ENCODE assay signal across 20 cellular contexts in the genomic region with DNA sequence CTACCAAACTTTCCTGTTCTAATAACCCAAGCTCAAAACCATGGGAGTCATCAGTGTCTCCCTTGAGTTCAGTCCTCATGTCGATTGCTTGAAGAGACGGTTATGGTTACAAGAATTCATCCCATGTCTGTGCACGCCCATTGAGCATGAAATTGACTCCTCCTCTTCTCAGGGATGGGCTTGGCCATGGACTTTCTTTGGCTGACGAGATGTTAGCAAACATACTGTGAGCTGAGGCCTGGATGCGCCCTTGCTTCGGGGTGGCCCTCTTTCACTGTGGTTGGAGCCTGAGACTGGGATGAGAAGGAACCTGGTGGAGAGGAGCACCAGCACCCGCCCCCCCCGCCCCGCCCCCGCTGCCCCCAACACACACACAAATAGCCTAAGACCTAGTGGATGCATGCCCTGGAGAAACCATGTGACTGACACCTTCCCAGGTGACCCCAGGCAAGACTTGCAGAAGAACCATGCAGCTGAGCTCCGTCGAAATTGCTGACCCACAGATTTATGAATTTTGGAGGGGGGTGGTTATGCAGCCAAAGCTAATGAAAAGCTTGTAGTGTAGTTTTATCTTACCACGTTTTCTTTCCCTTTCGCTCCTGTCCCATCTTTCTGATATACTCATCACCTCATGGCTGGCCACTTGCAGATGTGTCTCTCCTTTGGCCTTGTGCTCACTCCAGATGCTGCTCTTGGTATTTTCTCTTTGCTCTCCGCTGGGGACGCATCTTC.
DNase-seq lines count a peak whose midpoint lies in the region; ATAC-seq, FAIRE-seq and TF ChIP-seq lines count a peak whose summit lies in the region.
"Had no signal": no experiment of that assay in that cellular context is flagged by ENCODE, and none has a peak within 500 bp of the region (broad histone marks: within the 10 kb centered on the region; RNA-seq: fewer than 3 reads in every experiment).

No MANE protein-coding gene starts in this region.

- H3K79me1 ChIP-seq in H9 (ENCODE audit: insufficient read depth, low read depth, low read length, poor library complexity, severe bottlenecking) (no peaks in the 10 kb centered on the region), neuronal stem cell (ENCODE audit: low read depth, low read length) (peaks cover 1% of the 10 kb centered on the region)

- no peak overlapping the region for H4K5ac ChIP-seq in H9 (ENCODE audit: insufficient read length, low read depth, low read length)

- no peaks in the 10 kb centered on the region for H3K23me2 ChIP-seq in H9 (ENCODE audit: insufficient read length, low read depth, low read length, poor library complexity, severe bottlenecking)

- H3K4me1 ChIP-seq in A549 (no peaks in the 10 kb centered on the region), H9 (ENCODE audit: insufficient read depth, low read length) (no peaks in the 10 kb centered on the region), neuronal stem cell (ENCODE audit: control insufficient read depth in 2 of 2, insufficient read depth in 1 of 2, low read depth in 1 of 2, low read length in 2 of 2) (peaks cover 3 to 7% of the 10 kb centered on the region in 2 donors)
- H3K4me1 ChIP-seq in naive thymus-derived CD4-positive, alpha-beta T cell (ENCODE audit: control insufficient read depth in 2 of 2, insufficient read depth in 2 of 2, low read length in 2 of 2), result no peaks in the 10 kb centered on the region
- H3K4me1 ChIP-seq: Caco-2, HAP-1 had no signal

- no peak overlapping the region for H2BK12ac ChIP-seq in H9 (ENCODE audit: insufficient read length, low read depth, low read length)
- no peak overlapping the region for H2BK12ac ChIP-seq in neuronal stem cell (ENCODE audit: low read length)

- POLR2A ChIA-PET in A549 (lab: Yijun Ruan, JAX), result no interaction called here
- POLR2A ChIA-PET in naive thymus-derived CD4-positive, alpha-beta T cell (lab: Charles Lee), result no interaction called here

- in situ Hi-C loops in GM13977 (cut with MboI; ENCODE audit: low pct_unique_long_range_greater_than_20kb, low sequenced_read_pairs, unreplicated experiment), result no loop called here

- FAIRE-seq in A549 (lab: Jason Lieb, UNC) (no peak), frontal cortex (lab: Jason Lieb, UNC) (no peak)
- FAIRE-seq: G401.6, GM12892, GM19239 had no signal

- intact Hi-C loops in naive thymus-derived CD4-positive, alpha-beta T cell (cut with micrococcal nuclease), result no loop called here

- H2AK5ac ChIP-seq in H9 (ENCODE audit: insufficient read length, low read length) (no peak overlapping the region), neuronal stem cell (ENCODE audit: low read depth, low read length) (no peak overlapping the region)

- H2BK5ac ChIP-seq in H9 (ENCODE audit: insufficient read length, low read length), result no peak overlapping the region
- no peak overlapping the region for H2BK5ac ChIP-seq in neuronal stem cell (ENCODE audit: low read length)

- TF ChIP-seq RAD21 in A549 (conservative IDR thresholded peaks at IDR 0.05 in 1 of 2, IDR thresholded peaks at IDR 0.05 in 1 of 2), result no peak

- H3K23ac ChIP-seq in H9 (ENCODE audit: insufficient read length, low read depth, low read length) (no peak overlapping the region), neuronal stem cell (ENCODE audit: low read depth, low read length, poor library complexity) (no peak overlapping the region)

- H3K27ac ChIP-seq in A549, result no peak overlapping the region
- no peak overlapping the region for H3K27ac ChIP-seq in H9 (ENCODE audit: insufficient read length, low read depth, low read length)
- H3K27ac ChIP-seq in neuronal stem cell (replicated peaks; ENCODE audit: low read length), result no peak overlapping the region
- H3K27ac ChIP-seq in naive thymus-derived CD4-positive, alpha-beta T cell (ENCODE audit: low read depth, low read length), result no peak overlapping the region
- H3K27ac ChIP-seq: BLaER1, C4-2B, GM23248 had no signal

- H3K9me3 ChIP-seq in A549, result no peaks in the 10 kb centered on the region
- H3K9me3 ChIP-seq in H9 (ENCODE audit: control insufficient read depth, low read depth, low read length), result no peaks in the 10 kb centered on the region
- peaks cover 0 to 3% of the 10 kb centered on the region in 2 donors for H3K9me3 ChIP-seq in neuronal stem cell (replicated peaks in 1 of 2; ENCODE audit: control insufficient read depth in 2 of 2, insufficient read depth in 1 of 2, low read depth in 1 of 2, low read length in 2 of 2)
- no peaks in the 10 kb centered on the region for H3K9me3 ChIP-seq in naive thymus-derived CD4-positive, alpha-beta T cell (ENCODE audit: control insufficient read depth in 2 of 3, low read length in 3 of 3)
- H3K9me3 ChIP-seq: HAP-1 had no signal

- H3K18ac ChIP-seq in H9 (ENCODE audit: insufficient read length, low read depth, low read length) (no peak overlapping the region), neuronal stem cell (ENCODE audit: low read length) (peak overlapping the region; percentile 15)

- no peak overlapping the region for H2BK20ac ChIP-seq in H9 (ENCODE audit: low read depth, low read length, poor library complexity, severe bottlenecking)

- no peak overlapping the region for H2AFZ ChIP-seq in H9 (ENCODE audit: low read length)
- no peak overlapping the region for H2AFZ ChIP-seq in neuronal stem cell (ENCODE audit: low read length)
- H2AFZ ChIP-seq: GM23248 had no signal

- H3T11ph ChIP-seq in H9 (ENCODE audit: low read length), result no peak overlapping the region

- TF ChIP-seq POLR2A in A549 (IDR thresholded peaks at IDR 0.05; ENCODE audit: low read length), result no peak

- CTCF ChIA-PET in A549 (lab: Yijun Ruan, JAX), result no interaction called here
- CTCF ChIA-PET in naive thymus-derived CD4-positive, alpha-beta T cell (lab: Charles Lee), result no interaction called here

- H4K91ac ChIP-seq in H9 (ENCODE audit: insufficient read length, low read depth, low read length) (no peak overlapping the region), neuronal stem cell (ENCODE audit: low read depth, low read length, poor library complexity) (no peak overlapping the region)

- H4K20me1 ChIP-seq in H9 (ENCODE audit: control insufficient read depth, insufficient read depth, insufficient read length), result peaks cover 3% of the 10 kb centered on the region
- H4K20me1 ChIP-seq: BLaER1 had no signal

- H3K4me3 ChIP-seq in A549, result no peak overlapping the region
- no peak overlapping the region for H3K4me3 ChIP-seq in neuronal stem cell (ENCODE audit: low read length in 2 of 2)
- no peak overlapping the region for H3K4me3 ChIP-seq in naive thymus-derived CD4-positive, alpha-beta T cell (ENCODE audit: low read length)
- H3K4me3 ChIP-seq: BLaER1, GM23248, HAP-1 had no signal

- no peak for TF ChIP-seq EP300 in A549 (IDR thresholded peaks at IDR 0.05)

- no peak overlapping the region for H4K8ac ChIP-seq in H9 (replicated peaks; ENCODE audit: insufficient read length, low read depth, low read length)
- no peak overlapping the region for H4K8ac ChIP-seq in neuronal stem cell (ENCODE audit: low read depth, low read length)

- H3K4me2 ChIP-seq in A549 (no peak overlapping the region), H9 (ENCODE audit: insufficient read depth, insufficient read length, low read length) (no peak overlapping the region), neuronal stem cell (ENCODE audit: insufficient read depth, low read length, poor library complexity, severe bottlenecking) (no peak overlapping the region)
- H3K4me2 ChIP-seq: BLaER1 had no signal

- H3K4me1 Mint-ChIP-seq in H9, result peaks cover 14 to 18% of the 10 kb centered on the region in 2 experiments
- no peaks in the 10 kb centered on the region for H3K4me1 Mint-ChIP-seq in naive thymus-derived CD4-positive, alpha-beta T cell
- H3K4me1 Mint-ChIP-seq: B cell; CD4-positive, CD25-positive, alpha-beta regulatory T cell had no signal

- H2BK15ac ChIP-seq in H9 (ENCODE audit: low read depth, low read length) (no peak overlapping the region), neuronal stem cell (ENCODE audit: low read length) (no peak overlapping the region)

- peaks cover 6 to 8% of the 10 kb centered on the region in 2 experiments for H3K9me3 Mint-ChIP-seq in H9
- peaks cover under 1 to 11% (median 6%) of the 10 kb centered on the region in 11 donors for H3K9me3 Mint-ChIP-seq in naive thymus-derived CD4-positive, alpha-beta T cell

- H3K14ac ChIP-seq in H9 (ENCODE audit: insufficient read depth, low read length) (no peak overlapping the region), neuronal stem cell (ENCODE audit: low read length) (no peak overlapping the region)

- H3K56ac ChIP-seq in H9 (ENCODE audit: insufficient read length, low read depth, low read length), result no peak overlapping the region

- no peak overlapping the region for H3K4ac ChIP-seq in H9 (ENCODE audit: low read depth, low read length)
- no peak overlapping the region for H3K4ac ChIP-seq in neuronal stem cell (ENCODE audit: low read length)

- H3K36me3 ChIP-seq in neuronal stem cell (replicated peaks in 1 of 2; ENCODE audit: control insufficient read depth in 2 of 2, insufficient read depth in 2 of 2, low read length in 2 of 2), result no peaks in the 10 kb centered on the region
- H3K36me3 ChIP-seq in naive thymus-derived CD4-positive, alpha-beta T cell (ENCODE audit: control insufficient read depth in 2 of 3, insufficient read depth in 3 of 3, low read length in 3 of 3), result no peaks in the 10 kb centered on the region
- H3K36me3 ChIP-seq: BLaER1, HAP-1 had no signal

- H3K79me2 ChIP-seq in H9 (ENCODE audit: insufficient read depth, low read length), result no peaks in the 10 kb centered on the region

- no peaks in the 10 kb centered on the region; the same call in 1 of the 2 replicates for H3K27me3 ChIP-seq in H9 (ENCODE audit: insufficient read depth, low read length)
- H3K27me3 ChIP-seq in neuronal stem cell (ENCODE audit: control insufficient read depth in 3 of 3, insufficient read depth in 3 of 3, low read depth in 1 of 3, low read length in 3 of 3), result no peaks in the 10 kb centered on the region
- no peaks in the 10 kb centered on the region for H3K27me3 ChIP-seq in naive thymus-derived CD4-positive, alpha-beta T cell (ENCODE audit: control insufficient read depth in 2 of 2, insufficient read depth in 2 of 2, low read length in 2 of 2)
- H3K27me3 ChIP-seq: BLaER1 had no signal

- no peak for ATAC-seq in A549
- ATAC-seq in naive thymus-derived CD4-positive, alpha-beta T cell, result no peak
- ATAC-seq: CD8-positive, alpha-beta T cell had no signal

- peaks cover 25% of the 10 kb centered on the region for H3K27me3 Mint-ChIP-seq in H9 (ENCODE audit: low read depth)
- H3K27me3 Mint-ChIP-seq in naive thymus-derived CD4-positive, alpha-beta T cell, result peaks cover 0 to 20% (median 6%) of the 10 kb centered on the region in 5 donors
- H3K27me3 Mint-ChIP-seq: B cell; CD4-positive, CD25-positive, alpha-beta regulatory T cell had no signal

- H3K36me3 Mint-ChIP-seq in H9 (ENCODE audit: insufficient read depth in 1 of 3, low read depth in 3 of 3), result peaks cover 0 to 8% (median 6%) of the 10 kb centered on the region in 3 experiments; a peak in 5 of 7 replicates
- no peaks in the 10 kb centered on the region for H3K36me3 Mint-ChIP-seq in naive thymus-derived CD4-positive, alpha-beta T cell
- H3K36me3 Mint-ChIP-seq: CD4-positive, CD25-positive, alpha-beta regulatory T cell; CD8-positive, alpha-beta T cell had no signal

- no peak overlapping the region for H3K27ac Mint-ChIP-seq in H9
- no peak overlapping the region for H3K27ac Mint-ChIP-seq in naive thymus-derived CD4-positive, alpha-beta T cell
- H3K27ac Mint-ChIP-seq: B cell; CD4-positive, CD25-positive, alpha-beta regulatory T cell; CD8-positive, alpha-beta T cell; HFFc6 had no signal

- no peak for DNase-seq in A549 (ENCODE audit: low read depth in 1 of 2, low spot score in 1 of 2)
- DNase-seq in H9, result peak; percentile 6
- DNase-seq in neuronal stem cell (ENCODE audit: low spot score), result no peak
- no peak for DNase-seq in naive thymus-derived CD4-positive, alpha-beta T cell
- DNase-seq in frontal cortex (ENCODE audit: low spot score in 2 of 2), result no peak
- no peak for DNase-seq in GM13977 (ENCODE audit: low spot score)
- DNase-seq: Caco-2; CD4-positive, CD25-positive, alpha-beta regulatory T cell; CD8-positive, alpha-beta T cell; DMS153; DND-41; GM23248; HFFc6 had no signal

- H3K9ac ChIP-seq in H9 (ENCODE audit: extremely low read depth, insufficient read length, low read length) (no peak overlapping the region), neuronal stem cell (ENCODE audit: low read depth, low read length, poor library complexity) (no peak overlapping the region)
- H3K9ac ChIP-seq: BLaER1, GM23248 had no signal

- H3K4me3 Mint-ChIP-seq in H9, result no peak overlapping the region
- H3K4me3 Mint-ChIP-seq in naive thymus-derived CD4-positive, alpha-beta T cell, result no peak overlapping the region
- H3K4me3 Mint-ChIP-seq: B cell; CD4-positive, CD25-positive, alpha-beta regulatory T cell; CD8-positive, alpha-beta T cell; HFFc6 had no signal

- H2BK120ac ChIP-seq in H9 (ENCODE audit: low read depth, low read length, poor library complexity, severe bottlenecking) (no peak overlapping the region), neuronal stem cell (ENCODE audit: low read depth, low read length) (no peak overlapping the region)

- TF ChIP-seq CTCF in A549 (IDR thresholded peaks at IDR 0.05), result no peak
- TF ChIP-seq CTCF in H9 (conservative IDR thresholded peaks at IDR 0.05), result no peak
- no peak for TF ChIP-seq CTCF in GM13977 (IDR thresholded peaks at IDR 0.05; ENCODE audit: extremely low read depth, insufficient read depth, missing control alignments)

- 84% methylated on average over 10 of the region's 16 CpGs for WGBS in A549 (ENCODE audit: missing lambda C conversion rate)
- WGBS in H9 (ENCODE audit: extremely low coverage, insufficient read length, low lambda C conversion rate), result no CpG with 5 or more reads among the region's 16 CpGs
- no CpG with 5 or more reads among the region's 16 CpGs for WGBS in neuronal stem cell (ENCODE audit: extremely low coverage in 2 of 2, insufficient read length in 2 of 2, insufficient replicate concordance in 1 of 2), 2 donors
